In the genomic region with DNA sequence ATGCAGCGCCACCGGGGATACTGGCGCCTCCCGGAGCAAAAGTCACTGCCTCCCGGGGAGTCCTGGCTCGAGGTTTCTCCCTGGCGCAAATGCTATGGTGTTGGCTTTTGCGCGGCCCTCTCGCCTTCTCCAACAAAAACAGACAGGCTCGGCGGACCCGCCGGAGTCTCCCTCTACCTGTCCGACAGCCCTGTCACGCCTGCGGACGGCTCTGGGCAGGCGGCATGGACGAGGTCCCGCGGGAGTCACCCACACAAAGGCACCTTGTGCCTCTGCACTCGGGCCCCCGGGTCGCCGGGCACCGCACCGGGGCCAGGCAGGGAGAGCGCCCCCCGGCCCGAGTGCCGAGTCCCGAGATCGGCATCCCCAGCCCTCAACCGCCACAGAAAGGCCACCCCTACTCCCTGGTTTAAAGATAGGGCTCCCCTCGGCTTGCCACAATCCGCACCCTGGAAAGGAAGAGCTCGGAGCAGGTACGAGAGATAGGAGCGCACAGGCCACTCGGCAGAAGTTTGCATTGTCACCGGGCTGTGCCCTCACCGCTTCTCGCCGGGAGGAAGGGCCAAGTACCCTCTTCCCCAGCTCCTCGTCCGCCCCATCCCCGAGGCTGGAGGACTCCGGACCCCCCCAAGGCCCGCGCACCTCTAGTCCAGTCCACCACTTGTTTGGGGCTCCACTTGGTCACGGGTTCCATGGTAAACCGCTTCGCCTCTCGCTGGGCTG, we compare ENCODE assay signal across 8 cellular contexts. TPM values are rescaled to one million over a fixed set of nuclear protein-coding genes. Genes with fewer than 3 reads are reported as not detected.
DNase-seq lines count a peak whose midpoint lies in the region; ATAC-seq and TF ChIP-seq lines count a peak whose summit lies in the region.

No MANE protein-coding gene starts in this region.

- ATAC-seq in HG02852 (IDR thresholded peaks at IDR 0.05; ENCODE audit: unreplicated experiment) (peak; percentile 22), mucosa of descending colon (peak; percentile 33)

- peak; percentile 15 for DNase-seq in activated CD4-positive, alpha-beta T cell treated with anti-CD3 and anti-CD28 coated beads for 48 hours
- DNase-seq in activated CD4-positive, alpha-beta T cell treated with anti-CD3 and anti-CD28 coated beads, Interleukin-2, amount 50 U/mL, for 1 hour = no peak
- peak in 2 of 3 donors; percentile 51 to 67 for DNase-seq in Peyer's patch
- DNase-seq in effector memory CD4-positive, alpha-beta T cell = no peak
- peak; percentile 50 to 63 (median 57) for DNase-seq in mucosa of descending colon
- no peak for DNase-seq in vagina (ENCODE audit: extremely low spot score in 2 of 2)
- DNase-seq in activated effector memory CD4-positive, alpha-beta T cell treated with anti-CD3 and anti-CD28 coated beads, Interleukin-2, amount 50 U/mL, for 16 hours = no peak

- no peaks in the 10 kb centered on the region for H3K36me3 ChIP-seq in Peyer's patch
- H3K36me3 ChIP-seq in effector memory CD4-positive, alpha-beta T cell (ENCODE audit: control insufficient read depth, insufficient read depth, low read length) = no peaks in the 10 kb centered on the region
- H3K36me3 ChIP-seq in mucosa of descending colon (ENCODE audit: low read depth) = no peaks in the 10 kb centered on the region
- no peaks in the 10 kb centered on the region for H3K36me3 ChIP-seq in vagina

- H3K27ac ChIP-seq in Peyer's patch = peak overlapping the region; percentile 70 to 93 (median 85)
- H3K27ac ChIP-seq in effector memory CD4-positive, alpha-beta T cell (ENCODE audit: insufficient read depth, low read length, poor library complexity, severe bottlenecking) = no peak overlapping the region
- H3K27ac ChIP-seq in vagina = peak overlapping the region; percentile 80

- H3K4me3 ChIP-seq in Peyer's patch (peak overlapping the region; percentile 46 to 86 (median 63)), mucosa of descending colon (peak overlapping the region; percentile 64), vagina (peak overlapping the region; percentile 64 to 73)
- peak overlapping the region; percentile 39 for H3K4me3 ChIP-seq in effector memory CD4-positive, alpha-beta T cell (ENCODE audit: insufficient read depth, low read depth, low read length, poor library complexity, severe bottlenecking)

- intact Hi-C loops in mucosa of descending colon (cut with DNase I, micrococcal nuclease) = no loop called here
- intact Hi-C loops in vagina (cut with DNase I) = loop anchor here (10.0 kb wide), 1 partner anchor 95 kb away; no protein-coding TSS in a partner anchor

- H3K27me3 ChIP-seq in Peyer's patch = no peaks in the 10 kb centered on the region
- H3K27me3 ChIP-seq in effector memory CD4-positive, alpha-beta T cell (replicated peaks; ENCODE audit: control insufficient read depth, insufficient read depth, low read length, poor library complexity, severe bottlenecking) = no peaks in the 10 kb centered on the region
- no peaks in the 10 kb centered on the region for H3K27me3 ChIP-seq in vagina

- no peak for TF ChIP-seq POLR2A in Peyer's patch (IDR thresholded peaks at IDR 0.05)
- no peak for TF ChIP-seq POLR2A in vagina (IDR thresholded peaks at IDR 0.05)

- H3K9me3 ChIP-seq in Peyer's patch = no peaks in the 10 kb centered on the region
- no peaks in the 10 kb centered on the region for H3K9me3 ChIP-seq in effector memory CD4-positive, alpha-beta T cell (ENCODE audit: control insufficient read depth, low read length)
- no peaks in the 10 kb centered on the region for H3K9me3 ChIP-seq in mucosa of descending colon
- no peaks in the 10 kb centered on the region for H3K9me3 ChIP-seq in vagina

- peaks cover 0 to 36% (median 6%) of the 10 kb centered on the region in 4 donors for H3K4me1 ChIP-seq in Peyer's patch
- peaks cover 11% of the 10 kb centered on the region for H3K4me1 ChIP-seq in effector memory CD4-positive, alpha-beta T cell (ENCODE audit: control insufficient read depth, insufficient read depth, low read length, poor library complexity, severe bottlenecking)
- H3K4me1 ChIP-seq in mucosa of descending colon (ENCODE audit: low read depth) = peaks cover 17% of the 10 kb centered on the region
- peaks cover 31% of the 10 kb centered on the region for H3K4me1 ChIP-seq in vagina

- no peak for TF ChIP-seq CTCF in Peyer's patch (IDR thresholded peaks at IDR 0.05)
- TF ChIP-seq CTCF in mucosa of descending colon (IDR thresholded peaks at IDR 0.05) = no peak
- no peak for TF ChIP-seq CTCF in vagina (IDR thresholded peaks at IDR 0.05)

RNA-seq across cellular contexts. Expression of a gene that starts 0.9 kb away (rescaled TPM):
- 10 to 100 TPM; 29.6 to 34.5 (median 30.1) TPM for total RNA-seq in Peyer's patch
- 10 to 100 TPM; 16.5 to 39.0 (median 33.6) TPM for total RNA-seq in mucosa of descending colon
- 7.4 TPM for total RNA-seq in vagina

Comparison
In these comparisons a context has a peak if more than half of its experiments do, and no peak if none do; other contexts are left out.
1. DNase-seq: peak in activated CD4-positive, alpha-beta T cell treated with anti-CD3 and anti-CD28 coated beads for 48 hours (single experiment), Peyer's patch (2 of 3) and mucosa of descending colon (3 of 3); none in activated CD4-positive, alpha-beta T cell treated with anti-CD3 and anti-CD28 coated beads, Interleukin-2, amount 50 U/mL, for 1 hour (single experiment), effector memory CD4-positive, alpha-beta T cell (0 of 3), vagina (0 of 2) and activated effector memory CD4-positive, alpha-beta T cell treated with anti-CD3 and anti-CD28 coated beads, Interleukin-2, amount 50 U/mL, for 16 hours (single experiment).
2. Peak in every context shown above with its lines, with median percentiles within 50 percentile points of each other: H3K4me3 ChIP-seq.